ENCODE assay signal across 10 cellular contexts in the genomic region with DNA sequence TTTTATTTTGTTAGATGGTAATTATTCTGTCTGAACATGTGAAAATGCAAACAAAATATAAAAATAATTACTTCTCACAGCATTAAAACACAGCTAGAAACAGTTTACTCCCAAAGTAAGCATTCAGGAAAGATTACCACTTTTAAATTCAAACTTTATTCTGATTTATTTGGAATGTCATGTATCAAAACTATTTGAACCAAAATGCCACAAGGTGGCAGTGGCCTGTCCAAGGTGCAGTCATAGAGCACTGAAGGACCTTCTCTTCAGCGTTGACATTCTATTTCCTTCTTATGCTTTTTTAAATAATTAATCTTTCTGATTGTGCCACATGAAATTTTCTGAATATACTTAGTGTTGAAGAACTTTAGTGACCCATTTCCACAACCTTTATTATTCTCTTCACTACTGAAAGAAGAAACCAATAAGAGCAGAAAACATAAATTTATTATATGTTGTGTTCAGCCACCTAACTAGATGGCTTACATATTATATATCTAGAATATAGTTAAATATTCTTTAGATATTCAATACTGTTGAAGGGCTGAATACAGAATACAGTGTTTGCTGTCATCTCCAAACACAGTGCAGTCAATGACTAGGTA.
A peak's percentile ranks its signal among the peaks of the same experiment; 100 is the strongest.
DNase-seq lines count a peak whose midpoint lies in the region; ATAC-seq and TF ChIP-seq lines count a peak whose summit lies in the region.
"Had no signal": no experiment of that assay in that cellular context is flagged by ENCODE, and none has a peak within 500 bp of the region (broad histone marks: within the 10 kb centered on the region; RNA-seq: fewer than 3 reads in every experiment).

No MANE protein-coding gene starts in this region.

- POLR2A ChIA-PET in HEK293 (lab: Yijun Ruan, JAX), result no interaction called here

- TF ChIP-seq EP300 in ovary (IDR thresholded peaks at IDR 0.05), result no peak

- intact Hi-C loops in left colon (cut with DNase I, micrococcal nuclease) (no loop called here), ovary (cut with DNase I) (no loop called here)

- H3K4me1 ChIP-seq in HEK293 (ENCODE audit: control insufficient read depth, insufficient read depth, low read length) (no peaks in the 10 kb centered on the region), ovary (ENCODE audit: insufficient read depth) (no peaks in the 10 kb centered on the region)

- TF ChIP-seq CTCF in HEK293 (tag by site-specific recombination; IDR thresholded peaks at IDR 0.05) (no peak), WERI-Rb-1 (IDR thresholded peaks at IDR 0.05; ENCODE audit: low read depth, low read length) (peak; percentile 24; the same call in 1 of the 2 replicates), ovary (IDR thresholded peaks at IDR 0.05) (no peak)

- H3K4me3 ChIP-seq in HEK293 (ENCODE audit: low read depth, low read length) (no peak overlapping the region), WERI-Rb-1 (ENCODE audit: low read depth, low read length) (no peak overlapping the region), ovary (no peak overlapping the region)

- ATAC-seq in left colon (peak; percentile 56), GM19395 (IDR thresholded peaks at IDR 0.05; ENCODE audit: unreplicated experiment) (no peak)

- 47 to 62% (median 57%) methylated on average over 1 of the region's 1 CpG for WGBS in ovary, 3 donors

- DNase-seq in D341Med (ENCODE audit: low spot score) (peak; percentile 39), WERI-Rb-1 (peak; percentile 9), left colon (peak in 1 of 2 donors; percentile 8), ovary (no peak), middle frontal gyrus (ENCODE audit: extremely low spot score, low spot score) (no peak)
- no peak for DNase-seq in effector CD4-positive, alpha-beta T cell
- DNase-seq: naive B cell had no signal

- H3K9me3 ChIP-seq in HEK293 (ENCODE audit: control insufficient read depth, insufficient read depth, low read depth, low read length) (no peaks in the 10 kb centered on the region), WERI-Rb-1 (ENCODE audit: severe bottlenecking) (peaks cover 3% of the 10 kb centered on the region), ovary (no peaks in the 10 kb centered on the region)

- H3K27me3 ChIP-seq in WERI-Rb-1 (ENCODE audit: insufficient read depth, low read depth, severe bottlenecking) (no peaks in the 10 kb centered on the region), ovary (no peaks in the 10 kb centered on the region)

- H3K27ac ChIP-seq in HEK293 (ENCODE audit: extremely low read depth, low read depth, low read length), result no peak overlapping the region
- no peak overlapping the region for H3K27ac ChIP-seq in WERI-Rb-1
- no peak overlapping the region for H3K27ac ChIP-seq in ovary
- H3K27ac ChIP-seq: epithelial cell of prostate had no signal

- TF ChIP-seq POLR2A in ovary (IDR thresholded peaks at IDR 0.05), result no peak

- H3K36me3 ChIP-seq in HEK293 (ENCODE audit: control insufficient read depth in 2 of 2, insufficient read depth in 1 of 2, low read length in 2 of 2) (no peaks in the 10 kb centered on the region), WERI-Rb-1 (no peaks in the 10 kb centered on the region), ovary (no peaks in the 10 kb centered on the region)

- CTCF ChIA-PET in HEK293 (lab: Yijun Ruan, JAX), result no interaction called here

TF ChIP-seq in HEK293, 187 proteins besides CTCF, POLR2A, EP300 and RAD21:
- TF ChIP-seq ZNF654 (tag by site-specific recombination; IDR thresholded peaks at IDR 0.05; ENCODE audit: low read depth), result peak; percentile 11; the same call in 1 of the 2 replicates
- TF ChIP-seq ZNF248 (tag by site-specific recombination; IDR thresholded peaks at IDR 0.05), result no peak

Comparison
In these comparisons a context has a peak if more than half of its experiments do, and no peak if none do; other contexts are left out.
1. DNase-seq: peak in D341Med (single experiment) and WERI-Rb-1 (single experiment); none in ovary (0 of 5), middle frontal gyrus (single experiment) and effector CD4-positive, alpha-beta T cell (single experiment).